In the genomic region with DNA sequence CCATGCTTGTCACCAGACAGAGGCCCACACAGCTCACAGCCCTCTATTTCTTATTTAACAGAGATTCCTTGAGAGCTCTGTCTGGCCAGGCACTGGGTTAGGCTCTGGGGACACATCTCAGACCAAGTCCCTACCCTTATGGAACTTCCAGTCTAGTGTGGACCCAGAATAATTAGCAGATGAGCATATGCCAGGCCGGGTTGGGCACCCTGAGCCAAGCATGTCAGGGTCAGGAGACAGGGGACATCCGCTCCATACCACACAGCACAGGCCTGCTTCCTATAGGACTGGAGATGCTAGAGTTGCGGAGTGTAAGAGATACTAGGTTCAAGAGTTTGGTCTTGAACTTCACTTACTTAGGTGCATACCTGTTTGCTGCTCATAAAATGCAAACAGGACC, we compare ENCODE assay signal across 17 cellular contexts. TPM values are rescaled to one million over a fixed set of nuclear protein-coding genes. Genes with fewer than 3 reads are reported as not detected.
"Had no signal": no experiment of that assay in that cellular context is flagged by ENCODE, and none has a peak within 500 bp of the region (broad histone marks: within the 10 kb centered on the region; RNA-seq: fewer than 3 reads in every experiment).

No MANE protein-coding gene starts in this region.

- H3K27ac ChIP-seq: coronary artery, ovary, testis had no signal

- H3K27me3 Mint-ChIP-seq: activated CD4-positive, alpha-beta T cell treated with anti-CD3 and anti-CD28 coated beads, Interleukin-2, amount 10 ng/mL, durations not matched to agents 7 days and 5 days; memory B cell had no signal

- H3K4me3 ChIP-seq: coronary artery, ovary, smooth muscle cell, testis had no signal

- H3K36me3 Mint-ChIP-seq: immature natural killer cell, memory B cell had no signal

- ATAC-seq: activated CD4-positive, CD25-positive, alpha-beta regulatory T cell treated with anti-CD3 and anti-CD28 coated beads, Interleukin-2, amount 50 U/mL, for 24 hours; esophagus mucosa; naive thymus-derived CD4-positive, alpha-beta T cell; sciatic nerve had no signal

- H3K27me3 ChIP-seq: ovary, testis had no signal

- H3K4me3 Mint-ChIP-seq: activated CD4-positive, alpha-beta T cell treated with anti-CD3 and anti-CD28 coated beads, Interleukin-2, amount 10 ng/mL, durations not matched to agents 7 days and 5 days; immature natural killer cell; memory B cell; naive thymus-derived CD4-positive, alpha-beta T cell; type B pancreatic cell had no signal

- H3K4me1 ChIP-seq: testis had no signal

- DNase-seq: activated CD4-positive, alpha-beta T cell treated with anti-CD3 and anti-CD28 coated beads, Interleukin-2, amount 10 ng/mL, durations not matched to agents 7 days and 5 days; anterior cingulate cortex; immature natural killer cell; kidney glomerular epithelial cell; naive thymus-derived CD4-positive, alpha-beta T cell; ovary; stimulated activated CD4-positive, alpha-beta T cell treated with anti-CD3 and anti-CD28 coated beads, Interleukin-4, amount 100 ng/mL, for 1 hour; T1000; testis had no signal

- H3K27ac Mint-ChIP-seq: activated CD4-positive, alpha-beta T cell treated with anti-CD3 and anti-CD28 coated beads, Interleukin-2, amount 10 ng/mL, durations not matched to agents 7 days and 5 days; immature natural killer cell; memory B cell; naive thymus-derived CD4-positive, alpha-beta T cell; type B pancreatic cell had no signal

- H3K36me3 ChIP-seq: ovary had no signal

- H3K9me3 ChIP-seq: ovary, testis had no signal

- FAIRE-seq: endometrium had no signal

- H3K9me3 Mint-ChIP-seq: immature natural killer cell, memory B cell, type B pancreatic cell had no signal

RNA-seq across cellular contexts. Expression of a gene that starts 20.4 kb away (rescaled TPM):
- polyA plus RNA-seq: naive thymus-derived CD4-positive, alpha-beta T cell had no signal
